8 cellular contexts compared by ENCODE assay signal in the genomic region with DNA sequence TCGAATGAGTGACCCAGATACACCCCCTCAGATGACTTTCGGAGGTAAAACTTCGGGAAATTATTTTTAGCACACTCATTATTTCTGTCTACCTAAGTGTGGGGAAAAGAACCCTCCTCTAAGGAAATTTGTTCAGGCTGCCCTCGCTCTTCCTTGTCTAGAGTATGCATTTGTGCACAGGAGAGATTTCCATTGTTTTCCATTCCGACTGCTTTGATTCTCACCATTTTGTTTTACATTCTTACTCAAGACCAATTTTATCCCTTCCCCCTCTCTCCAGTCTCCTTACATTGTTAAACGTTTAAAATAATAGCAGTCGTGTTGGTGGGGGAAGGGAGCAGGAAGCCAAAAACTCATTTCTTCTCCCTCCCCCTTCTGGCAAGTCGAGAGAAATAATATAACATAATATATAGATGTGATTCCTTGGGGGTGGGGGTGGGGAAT. TPM values are rescaled to one million over a fixed set of nuclear protein-coding genes. Genes with fewer than 3 reads are reported as not detected.
A peak's percentile ranks its signal among the peaks of the same experiment; 100 is the strongest.
DNase-seq lines count a peak whose midpoint lies in the region; ATAC-seq and TF ChIP-seq lines count a peak whose summit lies in the region.

No MANE protein-coding gene starts in this region.

- no peak overlapping the region for H3K23ac ChIP-seq in mesenchymal stem cell (ENCODE audit: low read length in 2 of 2)

- H3K4me3 ChIP-seq in HL-60 (replicated peaks; ENCODE audit: insufficient read depth, low read length) (peak overlapping the region; percentile 57), brain microvascular endothelial cell (ENCODE audit: low read depth, low read length) (peak overlapping the region; percentile 81), mesenchymal stem cell (ENCODE audit: insufficient read depth in 1 of 2, low read depth in 1 of 2, low read length in 2 of 2) (peak overlapping the region in 1 of 2 experiments; percentile 94)

- H3K4me2 ChIP-seq in mesenchymal stem cell (ENCODE audit: low read length, poor library complexity, severe bottlenecking): peak overlapping the region; percentile 94

- H2BK15ac ChIP-seq in mesenchymal stem cell (ENCODE audit: low read depth, poor library complexity, severe bottlenecking): no peak overlapping the region

- TF ChIP-seq CTCF in 22Rv1 (IDR thresholded peaks at IDR 0.05): no peak
- no peak for TF ChIP-seq CTCF in HL-60 (IDR thresholded peaks at IDR 0.05; ENCODE audit: insufficient read depth, low read length)
- TF ChIP-seq CTCF in brain microvascular endothelial cell (IDR thresholded peaks at IDR 0.05; ENCODE audit: low read depth, low read length, missing control alignments): no peak

- H3K79me1 ChIP-seq in mesenchymal stem cell (replicated peaks; ENCODE audit: low read length, poor library complexity, severe bottlenecking): peaks cover 17% of the 10 kb centered on the region

- H3K9ac ChIP-seq in mesenchymal stem cell (ENCODE audit: low read length): peak overlapping the region; percentile 91

- H4K8ac ChIP-seq in mesenchymal stem cell (ENCODE audit: low read length): peak overlapping the region; percentile 12

- H4K91ac ChIP-seq in mesenchymal stem cell (ENCODE audit: low read length): peak overlapping the region; percentile 32

- peaks cover 15% of the 10 kb centered on the region for H3K36me3 ChIP-seq in brain microvascular endothelial cell (replicated peaks)
- H3K36me3 ChIP-seq in mesenchymal stem cell (ENCODE audit: control insufficient read depth in 1 of 2, insufficient read depth in 2 of 2, low read depth in 1 of 2, low read length in 2 of 2): peaks cover 20 to 22% of the 10 kb centered on the region in 2 experiments

- H2BK5ac ChIP-seq in mesenchymal stem cell (ENCODE audit: low read depth, low read length, poor library complexity, severe bottlenecking): peak overlapping the region; percentile 76

- H3K18ac ChIP-seq in mesenchymal stem cell (ENCODE audit: low read depth in 1 of 2, low read length in 2 of 2): peak overlapping the region in 1 of 2 experiments; percentile 96

- H3K27me3 ChIP-seq in HL-60 (ENCODE audit: insufficient read depth, poor library complexity, severe bottlenecking) (no peaks in the 10 kb centered on the region), brain microvascular endothelial cell (replicated peaks) (no peaks in the 10 kb centered on the region), mesenchymal stem cell (ENCODE audit: control insufficient read depth in 1 of 2, insufficient read depth in 1 of 2, low read length in 2 of 2) (no peaks in the 10 kb centered on the region)

- no peak for ATAC-seq in HG03439 (IDR thresholded peaks at IDR 0.05; ENCODE audit: unreplicated experiment)

- peaks cover 21% of the 10 kb centered on the region for H3K4me1 ChIP-seq in mesenchymal stem cell (ENCODE audit: control insufficient read depth, insufficient read depth, low read depth, low read length)

- in situ Hi-C loops in brain microvascular endothelial cell (cut with HindIII; ENCODE audit: low pct_ligation_motif_present, low sequenced_read_pairs): no loop called here

- no peak overlapping the region for H2BK12ac ChIP-seq in mesenchymal stem cell (ENCODE audit: low read length in 2 of 2)

- H3K4ac ChIP-seq in mesenchymal stem cell (ENCODE audit: low read depth in 1 of 2, low read length in 2 of 2): peak overlapping the region; percentile 46 to 88

- DNase-seq in HL-60 (ENCODE audit: low read depth in 1 of 2, low spot score in 1 of 2) (peak in 1 of 2 experiments; percentile 64), brain microvascular endothelial cell (no peak), mesenchymal stem cell (no peak), SW480 (ENCODE audit: low spot score) (no peak), SIG-M5 treated with dmso at 0.1 percent for 504 hours (lab: John Stamatoyannopoulos, UW; ENCODE audit: unreplicated experiment) (no peak), NCI-H1436 treated with DMSO at 0.1 percent for 48 hours (lab: John Stamatoyannopoulos, UW) (no peak)

- peak overlapping the region; percentile 98 for H2AK5ac ChIP-seq in mesenchymal stem cell (ENCODE audit: low read length, severe bottlenecking)

- H2AFZ ChIP-seq in mesenchymal stem cell (ENCODE audit: low read depth, low read length): no peak overlapping the region

- no peaks in the 10 kb centered on the region for H3K9me3 ChIP-seq in mesenchymal stem cell (ENCODE audit: control insufficient read depth, low read length)

- no peak overlapping the region for H3K14ac ChIP-seq in mesenchymal stem cell (ENCODE audit: low read length in 2 of 2)

- WGBS in mesenchymal stem cell: 0% methylated on average over 4 of the region's 8 CpGs

- H3K27ac ChIP-seq in 22Rv1: peak overlapping the region; percentile 100
- H3K27ac ChIP-seq in HL-60 (replicated peaks): peak overlapping the region; percentile 92
- H3K27ac ChIP-seq in brain microvascular endothelial cell: peak overlapping the region; percentile 71
- peak overlapping the region; percentile 95 for H3K27ac ChIP-seq in mesenchymal stem cell (ENCODE audit: low read length, poor library complexity, severe bottlenecking)

- peak overlapping the region; percentile 84 for H2BK120ac ChIP-seq in mesenchymal stem cell (ENCODE audit: low read depth, low read length)

RNA-seq across cellular contexts. Expression of gene CHD3, which starts 1.5 kb away (rescaled TPM):
- 56.3 TPM for polyA plus RNA-seq in mesenchymal stem cell (2013, experiment 1 of 2)
- polyA plus RNA-seq in mesenchymal stem cell (2013, experiment 2 of 2): 50.2 TPM

RNA-seq across cellular contexts. Expression of gene RNF227, which starts 29.0 kb away (rescaled TPM):
- 0.39 TPM for polyA plus RNA-seq in mesenchymal stem cell (2013, experiment 1 of 2)
- polyA plus RNA-seq in mesenchymal stem cell (2013, experiment 2 of 2): 0.38 TPM

RNA-seq across cellular contexts. Expression of gene CYB5D1, which starts 29.3 kb away (rescaled TPM):
- 7.9 TPM for polyA plus RNA-seq in mesenchymal stem cell (2013, experiment 1 of 2)
- polyA plus RNA-seq in mesenchymal stem cell (2013, experiment 2 of 2): 8.0 TPM

RNA-seq across cellular contexts. Expression of gene NAA38, which starts 29.7 kb away (rescaled TPM):
- polyA plus RNA-seq in mesenchymal stem cell (2013, experiment 1 of 2): 98.1 TPM
- 95.0 TPM for polyA plus RNA-seq in mesenchymal stem cell (2013, experiment 2 of 2)

RNA-seq across cellular contexts. Expression of gene TMEM88, which starts 32.2 kb away (rescaled TPM):
- 79.2 TPM for polyA plus RNA-seq in mesenchymal stem cell (2013, experiment 1 of 2)
- 76.9 TPM for polyA plus RNA-seq in mesenchymal stem cell (2013, experiment 2 of 2)
